16 cellular contexts compared by ENCODE assay signal in the genomic region with DNA sequence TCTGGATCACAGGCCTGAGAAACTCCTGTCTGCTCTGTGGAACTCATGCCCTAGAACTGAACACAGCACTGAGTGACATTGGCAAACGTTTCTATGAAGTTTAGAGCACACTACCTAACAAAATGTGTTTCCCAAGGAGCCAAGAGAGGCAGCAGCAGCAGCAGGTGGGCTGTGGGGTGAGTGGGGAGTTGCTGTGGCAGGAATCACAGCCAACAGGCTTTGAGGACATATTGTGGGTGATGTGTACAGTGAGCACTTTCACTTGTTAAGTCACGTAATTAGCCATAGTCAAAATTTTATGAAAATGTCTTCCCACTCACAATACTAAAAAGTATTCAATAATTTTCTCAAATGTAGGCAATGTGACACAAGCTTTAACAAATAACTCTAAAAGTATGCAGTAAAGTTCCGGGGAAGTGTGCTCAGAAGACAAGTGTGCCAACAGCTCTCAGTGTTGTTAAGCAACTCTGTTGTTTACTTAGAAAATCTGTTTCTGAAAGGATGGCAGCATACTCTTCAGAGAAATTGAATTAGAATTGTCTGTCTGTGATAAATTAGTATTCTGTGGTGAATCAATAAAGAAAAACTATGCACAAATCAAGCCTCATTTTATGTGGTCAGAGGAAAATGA.
"Had no signal": no experiment of that assay in that cellular context is flagged by ENCODE, and none has a peak within 500 bp of the region (broad histone marks: within the 10 kb centered on the region; RNA-seq: fewer than 3 reads in every experiment).

No MANE protein-coding gene starts in this region.

- H2AFZ ChIP-seq: neural progenitor cell, parathyroid adenoma had no signal

- H3K9me3 Mint-ChIP-seq: neural progenitor cell had no signal

- H3K36me3 Mint-ChIP-seq: activated naive CD4-positive, alpha-beta T cell treated with anti-CD3 and anti-CD28 coated beads, Interleukin-2, amount 50 U/mL, for 24 hours had no signal

- H3K27me3 Mint-ChIP-seq: activated naive CD4-positive, alpha-beta T cell treated with anti-CD3 and anti-CD28 coated beads, Interleukin-2, amount 50 U/mL, for 24 hours; brain had no signal

- H3K27ac ChIP-seq: dorsolateral prefrontal cortex, left ventricle myocardium inferior, neural progenitor cell, parathyroid adenoma, skin epidermis, stomach, thoracic aorta, vagina had no signal

- H3K4me1 ChIP-seq: neural progenitor cell, parathyroid adenoma, stomach had no signal

- H3K9me3 ChIP-seq: stomach, thoracic aorta, vagina had no signal

- DNase-seq: activated CD4-positive, alpha-beta T cell treated with anti-CD3 and anti-CD28 coated beads, Interleukin-2, amount 50 U/mL, for 4 hours; activated CD4-positive, CD25-positive, alpha-beta regulatory T cell treated with anti-CD3 and anti-CD28 coated beads, Interleukin-2, amount 50 U/mL, for 72 hours; activated T-cell treated with anti-CD3 and anti-CD28 coated beads, Interleukin-2, amount 50 U/mL, for 1 hour; amygdala; dorsolateral prefrontal cortex; kidney; left ventricle myocardium inferior; midbrain; stomach had no signal

- H3K4me2 ChIP-seq: neural progenitor cell had no signal

- H3K4me3 Mint-ChIP-seq: activated naive CD4-positive, alpha-beta T cell treated with anti-CD3 and anti-CD28 coated beads, Interleukin-2, amount 50 U/mL, for 24 hours; brain; neural progenitor cell had no signal

- H3K27ac Mint-ChIP-seq: activated naive CD4-positive, alpha-beta T cell treated with anti-CD3 and anti-CD28 coated beads, Interleukin-2, amount 50 U/mL, for 24 hours; neural progenitor cell had no signal

- H3K36me3 ChIP-seq: neural progenitor cell, stomach had no signal

- H3K4me3 ChIP-seq: dorsolateral prefrontal cortex, left ventricle myocardium inferior, neural progenitor cell, skin epidermis, stomach, thoracic aorta, vagina had no signal

- H3K4me1 Mint-ChIP-seq: activated naive CD4-positive, alpha-beta T cell treated with anti-CD3 and anti-CD28 coated beads, Interleukin-2, amount 50 U/mL, for 24 hours; brain had no signal

- H3K27me3 ChIP-seq: dorsolateral prefrontal cortex, neural progenitor cell, stomach, vagina had no signal

- H3K9ac ChIP-seq: neural progenitor cell, parathyroid adenoma had no signal
